In genomic region chr21:43585514-43585913, GRCh38 we compare ENCODE assay signal across 12 cellular contexts.
DNase-seq lines count a peak whose midpoint lies in the region; ATAC-seq, FAIRE-seq and TF ChIP-seq lines count a peak whose summit lies in the region.
"Had no signal": no experiment of that assay in that cellular context is flagged by ENCODE, and none has a peak within 500 bp of the region (broad histone marks: within the 10 kb centered on the region; RNA-seq: fewer than 3 reads in every experiment).

No MANE protein-coding gene starts in this region.

- H3K4me3 ChIP-seq in AG04450 (ENCODE audit: low read depth, low read length), result no peak overlapping the region
- no peak overlapping the region for H3K4me3 ChIP-seq in body of pancreas

- H3K27me3 ChIP-seq in AG04450 (ENCODE audit: control insufficient read depth, insufficient read depth, low read length), result no peaks in the 10 kb centered on the region
- no peaks in the 10 kb centered on the region for H3K27me3 ChIP-seq in body of pancreas

- H3K27ac Mint-ChIP-seq in T-cell, result no peak overlapping the region

- DNase-seq in AG04450 (ENCODE audit: low read depth, low spot score) (no peak), body of pancreas (no peak), iris pigment epithelial cell (ENCODE audit: low read depth) (peak; percentile 60), renal cortical epithelial cell (ENCODE audit: low read depth) (peak; percentile 48), DMS53 treated with DMSO at 0.1 percent for 48 hours (lab: John Stamatoyannopoulos, UW; ENCODE audit: unreplicated experiment) (no peak), NCI-H187 (lab: John Stamatoyannopoulos, UW) (no peak), urothelium cell line (ENCODE audit: low spot score) (no peak), T-cell (no peak)
- DNase-seq: activated CD4-positive, CD25-positive, alpha-beta regulatory T cell; activated T-cell treated with anti-CD3 and anti-CD28 coated beads, Interleukin-2, amount 50 U/mL, for 4 hours; SIG-M5; stimulated activated naive CD4-positive, alpha-beta T cell had no signal

- no peak overlapping the region for H3K4me3 Mint-ChIP-seq in T-cell
- H3K4me3 Mint-ChIP-seq: activated T-cell treated with anti-CD3 and anti-CD28 coated beads, Interleukin-2, amount 50 U/mL, for 4 hours had no signal

- no peak for FAIRE-seq in urothelium cell line (lab: Jason Lieb, UNC)

- ATAC-seq in body of pancreas (no peak), T-cell (replicated peaks in 1 of 4) (no peak)
- ATAC-seq: activated T-cell treated with anti-CD3 and anti-CD28 coated beads, Interleukin-2, amount 50 U/mL, for 4 hours had no signal

- H3K9me3 ChIP-seq in AG04450 (ENCODE audit: control insufficient read depth, insufficient read depth, low read length), result no peaks in the 10 kb centered on the region
- no peaks in the 10 kb centered on the region for H3K9me3 ChIP-seq in body of pancreas

- intact Hi-C loops in body of pancreas (cut with DNase I), result no loop called here

- peaks cover under 1 to 3% of the 10 kb centered on the region in 2 donors for H3K27me3 Mint-ChIP-seq in T-cell

- no peaks in the 10 kb centered on the region for H3K9me3 Mint-ChIP-seq in T-cell
- H3K9me3 Mint-ChIP-seq: activated T-cell treated with anti-CD3 and anti-CD28 coated beads, Interleukin-2, amount 50 U/mL, for 4 hours had no signal

- H3K4me1 Mint-ChIP-seq in T-cell, result peaks cover 0 to 2% (median 0%) of the 10 kb centered on the region in 3 donors

- H3K36me3 ChIP-seq in body of pancreas (replicated peaks in 1 of 2; ENCODE audit: insufficient read depth in 1 of 2, low read depth in 2 of 2), result no peaks in the 10 kb centered on the region

- no peak for TF ChIP-seq POLR2A in body of pancreas (IDR thresholded peaks at IDR 0.05)

- 87 to 88% methylated on average over 4 of the region's 4 CpGs for WGBS in body of pancreas, 2 donors

- peaks cover 26% of the 10 kb centered on the region for H3K4me1 ChIP-seq in body of pancreas

- peak overlapping the region; percentile 66 for H3K27ac ChIP-seq in AG04450 (ENCODE audit: low read depth, low read length)
- peak overlapping the region in 3 of 4 donors; percentile 48 to 79 (median 59) for H3K27ac ChIP-seq in body of pancreas

- POLR2A ChIA-PET in AG04450 (lab: Yijun Ruan, JAX), result interaction anchor here (1.7 kb wide), 1 partner anchor 13 kb away, joined by 7 read pairs; no protein-coding TSS in a partner anchor
- POLR2A ChIA-PET in T-cell (lab: Charles Lee), result no interaction called here

- CTCF ChIA-PET in AG04450 (lab: Charles Lee) (interaction anchor here (2.2 kb wide), 1 partner anchor 26 kb away, joined by 5 read pairs; no protein-coding TSS in a partner anchor), T-cell (lab: Charles Lee) (no interaction called here)

- TF ChIP-seq CTCF in AG04450 (IDR thresholded peaks at IDR 0.05; ENCODE audit: low read depth, low read length) (no peak), body of pancreas (IDR thresholded peaks at IDR 0.05) (no peak)

- H3K36me3 Mint-ChIP-seq in T-cell, result no peaks in the 10 kb centered on the region

Comparison
In these comparisons a context has a peak if more than half of its experiments do, and no peak if none do; other contexts are left out.
1. DNase-seq: peak in iris pigment epithelial cell (single experiment) and renal cortical epithelial cell (single experiment); none in AG04450 (single experiment), body of pancreas (0 of 4), DMS53 treated with DMSO at 0.1 percent for 48 hours (single experiment), NCI-H187 (0 of 2), urothelium cell line (single experiment) and T-cell (0 of 34).